Comparison of ENCODE assay signal across 3 cellular contexts in genomic region chr3:195617784-195618510, GRCh38. TPM values are rescaled to one million over a fixed set of nuclear protein-coding genes. Genes with fewer than 3 reads are reported as not detected.
"Had no signal": no experiment of that assay in that cellular context is flagged by ENCODE, and none has a peak within 500 bp of the region (broad histone marks: within the 10 kb centered on the region; RNA-seq: fewer than 3 reads in every experiment).

No MANE protein-coding gene starts in this region.

RNA-seq across cellular contexts. Expression of gene APOD, which starts 34.2 kb away (rescaled TPM):
- total RNA-seq: activated naive CD8-positive, alpha-beta T cell treated with anti-CD3 and anti-CD28 coated beads for 36 hours; cardiac muscle cell; epithelial cell of proximal tubule had no signal
